ENCODE assay signal across 10 cellular contexts in genomic region chr12:67804168-67804567, GRCh38.
A peak's percentile ranks its signal among the peaks of the same experiment; 100 is the strongest.
DNase-seq lines count a peak whose midpoint lies in the region; ATAC-seq and TF ChIP-seq lines count a peak whose summit lies in the region.
"Had no signal": no experiment of that assay in that cellular context is flagged by ENCODE, and none has a peak within 500 bp of the region (broad histone marks: within the 10 kb centered on the region; RNA-seq: fewer than 3 reads in every experiment).

No MANE protein-coding gene starts in this region.

- BruUV-seq in OCI-LY7 (replicated peaks; lab: Mats Ljungman, UMichigan): no TSS peak

- peak; percentile 80 for ATAC-seq in GM18867 (IDR thresholded peaks at IDR 0.05; ENCODE audit: unreplicated experiment)
- ATAC-seq in HG03097 (IDR thresholded peaks at IDR 0.05; ENCODE audit: low FRiP score, unreplicated experiment): peak; percentile 77

- peak; percentile 49 to 60 for DNase-seq in activated T-cell treated with anti-CD3 and anti-CD28 coated beads, Interleukin-2, amount 50 U/mL, for 48 hours
- DNase-seq in stimulated activated CD4-positive, alpha-beta T cell treated with anti-CD3 and anti-CD28 coated beads, Interleukin-4, amount 100 ng/mL, for 4 hours: peak; percentile 29 to 60
- DNase-seq in OCI-LY7 (ENCODE audit: low spot score): no peak
- no peak for DNase-seq in SJCRH30
- no peak for DNase-seq in UCSD-AML1 (lab: John Stamatoyannopoulos, UW; ENCODE audit: unreplicated experiment)
- DNase-seq in HuH-7 (ENCODE audit: low spot score): no peak
- DNase-seq: NCI-H187 treated with DMSO at 0.1 percent for 48 hours, small intestine had no signal

- H3K27ac ChIP-seq in OCI-LY7 (ENCODE audit: low read depth, low read length, poor library complexity, severe bottlenecking): no peak overlapping the region
- no peak overlapping the region for H3K27ac ChIP-seq in SJCRH30

- POLR2A ChIA-PET in OCI-LY7 (lab: Charles Lee): no interaction called here

- H3K4me1 ChIP-seq in OCI-LY7 (ENCODE audit: insufficient read depth, low read length, poor library complexity, severe bottlenecking) (no peaks in the 10 kb centered on the region), SJCRH30 (no peaks in the 10 kb centered on the region)

- intact Hi-C loops in OCI-LY7 (cut with micrococcal nuclease; ENCODE audit: unreplicated experiment): no loop called here

- H3K4me3 ChIP-seq in OCI-LY7 (ENCODE audit: low read depth, low read length, poor library complexity, severe bottlenecking) (no peak overlapping the region), SJCRH30 (no peak overlapping the region)

- H3K36me3 ChIP-seq in OCI-LY7 (ENCODE audit: insufficient read depth, low read length) (no peaks in the 10 kb centered on the region), SJCRH30 (no peaks in the 10 kb centered on the region)

- H2AFZ ChIP-seq in OCI-LY7 (ENCODE audit: low read length): no peak overlapping the region

- no peaks in the 10 kb centered on the region for H3K27me3 ChIP-seq in SJCRH30

- H3K79me2 ChIP-seq in OCI-LY7 (ENCODE audit: insufficient read depth, low read depth, low read length): no peaks in the 10 kb centered on the region

- no peak overlapping the region for H3K4me2 ChIP-seq in OCI-LY7 (ENCODE audit: low read length)

- TF ChIP-seq CTCF in OCI-LY7 (conservative IDR thresholded peaks at IDR 0.05; ENCODE audit: low read length): no peak

- H3K9me2 ChIP-seq in OCI-LY7 (ENCODE audit: insufficient read depth, low read length): no peaks in the 10 kb centered on the region

- no peaks in the 10 kb centered on the region for H4K20me1 ChIP-seq in OCI-LY7 (ENCODE audit: insufficient read depth, low read length)

- H3K9me3 ChIP-seq in OCI-LY7 (ENCODE audit: low read length) (no peaks in the 10 kb centered on the region), SJCRH30 (replicated peaks) (no peaks in the 10 kb centered on the region)

- CTCF ChIA-PET in OCI-LY7 (lab: Charles Lee; ENCODE audit: unreplicated experiment): no interaction called here

Comparison
In these comparisons a context has a peak if more than half of its experiments do, and no peak if none do; other contexts are left out.
1. DNase-seq: peak in activated T-cell treated with anti-CD3 and anti-CD28 coated beads, Interleukin-2, amount 50 U/mL, for 48 hours (2 of 2) and stimulated activated CD4-positive, alpha-beta T cell treated with anti-CD3 and anti-CD28 coated beads, Interleukin-4, amount 100 ng/mL, for 4 hours (2 of 2); none in OCI-LY7 (single experiment), SJCRH30 (0 of 2), UCSD-AML1 (single experiment) and HuH-7 (single experiment).